ENCODE assay signal across 10 cellular contexts in the genomic region with DNA sequence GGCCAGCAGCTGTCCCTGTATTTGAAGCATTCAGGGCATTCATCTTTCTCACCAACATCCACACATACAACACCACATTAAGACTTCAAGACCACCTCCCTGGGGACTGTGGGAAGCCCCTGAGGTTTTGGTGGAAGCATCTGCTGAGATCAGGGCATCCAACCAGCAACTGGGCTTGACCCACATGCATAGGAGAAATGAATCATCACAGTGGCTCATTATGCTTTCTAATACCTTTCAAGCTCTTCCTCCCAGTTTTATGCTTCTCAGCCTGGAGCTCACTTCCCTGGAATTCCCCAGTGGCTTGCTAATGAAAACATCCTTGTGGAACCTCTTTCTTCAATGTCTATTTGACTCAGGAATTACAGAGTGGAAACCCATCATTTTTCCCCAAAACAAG. TPM values are rescaled to one million over a fixed set of nuclear protein-coding genes. Genes with fewer than 3 reads are reported as not detected.
DNase-seq lines count a peak whose midpoint lies in the region; ATAC-seq and TF ChIP-seq lines count a peak whose summit lies in the region.
"Had no signal": no experiment of that assay in that cellular context is flagged by ENCODE, and none has a peak within 500 bp of the region (broad histone marks: within the 10 kb centered on the region; RNA-seq: fewer than 3 reads in every experiment).

No MANE protein-coding gene starts in this region.

- H3K4me3 Mint-ChIP-seq in effector memory CD8-positive, alpha-beta T cell, result no peak overlapping the region
- H3K4me3 Mint-ChIP-seq: natural killer cell treated with Interleukin-12 subunit alpha and Interleukin-12 subunit beta and Interleukin-15 and Interleukin-18, amount 100 ng/mL, for 72 hours had no signal

- peaks cover 2 to 13% of the 10 kb centered on the region in 2 donors for H3K4me1 Mint-ChIP-seq in effector memory CD8-positive, alpha-beta T cell (ENCODE audit: low read depth in 2 of 2)

- no peaks in the 10 kb centered on the region for H3K36me3 Mint-ChIP-seq in effector memory CD8-positive, alpha-beta T cell (ENCODE audit: insufficient read depth)
- H3K36me3 Mint-ChIP-seq: natural killer cell treated with Interleukin-12 subunit alpha and Interleukin-12 subunit beta and Interleukin-15 and Interleukin-18, amount 100 ng/mL, for 72 hours had no signal

- ATAC-seq in GM21529 (IDR thresholded peaks at IDR 0.05; ENCODE audit: unreplicated experiment) (peak; percentile 71), esophagus mucosa (no peak), SK-N-SH treated with all-trans-retinoic acid at 6 μM for 48 hours (no peak)
- no peak for ATAC-seq in effector memory CD8-positive, alpha-beta T cell (replicated peaks)
- ATAC-seq: natural killer cell treated with Interleukin-12 subunit alpha and Interleukin-12 subunit beta and Interleukin-15 and Interleukin-18, amount 100 ng/mL, for 72 hours had no signal

- peaks cover 9 to 44% of the 10 kb centered on the region in 2 donors for H3K27me3 Mint-ChIP-seq in effector memory CD8-positive, alpha-beta T cell

- H3K9me3 Mint-ChIP-seq in effector memory CD8-positive, alpha-beta T cell, result peaks cover 0 to 11% of the 10 kb centered on the region in 2 donors
- H3K9me3 Mint-ChIP-seq: natural killer cell treated with Interleukin-12 subunit alpha and Interleukin-12 subunit beta and Interleukin-15 and Interleukin-18, amount 100 ng/mL, for 72 hours had no signal

- H3K4me3 ChIP-seq in foreskin fibroblast (ENCODE audit: low read depth in 1 of 2, low read length in 2 of 2), result no peak overlapping the region

- no peak for TF ChIP-seq CTCF in foreskin fibroblast (IDR thresholded peaks at IDR 0.05; ENCODE audit: low read depth, low read length)

- H3K27ac Mint-ChIP-seq in effector memory CD8-positive, alpha-beta T cell, result no peak overlapping the region
- H3K27ac Mint-ChIP-seq: natural killer cell treated with Interleukin-12 subunit alpha and Interleukin-12 subunit beta and Interleukin-15 and Interleukin-18, amount 100 ng/mL, for 72 hours had no signal

- DNase-seq in EH (ENCODE audit: low read depth) (peak; percentile 6), HS-5 (ENCODE audit: low read depth) (peak; percentile 30), fibroblast of gingiva (ENCODE audit: low read depth) (peak; percentile 41), foreskin fibroblast (no peak)
- DNase-seq in effector memory CD8-positive, alpha-beta T cell, result no peak
- DNase-seq: Kasumi-1 had no signal

TF ChIP-seq in SK-N-SH treated with all-trans-retinoic acid at 6 μM for 48 hours, 23 proteins besides CTCF, POLR2A, EP300 and RAD21:
- TF ChIP-seq, protein P1, sequence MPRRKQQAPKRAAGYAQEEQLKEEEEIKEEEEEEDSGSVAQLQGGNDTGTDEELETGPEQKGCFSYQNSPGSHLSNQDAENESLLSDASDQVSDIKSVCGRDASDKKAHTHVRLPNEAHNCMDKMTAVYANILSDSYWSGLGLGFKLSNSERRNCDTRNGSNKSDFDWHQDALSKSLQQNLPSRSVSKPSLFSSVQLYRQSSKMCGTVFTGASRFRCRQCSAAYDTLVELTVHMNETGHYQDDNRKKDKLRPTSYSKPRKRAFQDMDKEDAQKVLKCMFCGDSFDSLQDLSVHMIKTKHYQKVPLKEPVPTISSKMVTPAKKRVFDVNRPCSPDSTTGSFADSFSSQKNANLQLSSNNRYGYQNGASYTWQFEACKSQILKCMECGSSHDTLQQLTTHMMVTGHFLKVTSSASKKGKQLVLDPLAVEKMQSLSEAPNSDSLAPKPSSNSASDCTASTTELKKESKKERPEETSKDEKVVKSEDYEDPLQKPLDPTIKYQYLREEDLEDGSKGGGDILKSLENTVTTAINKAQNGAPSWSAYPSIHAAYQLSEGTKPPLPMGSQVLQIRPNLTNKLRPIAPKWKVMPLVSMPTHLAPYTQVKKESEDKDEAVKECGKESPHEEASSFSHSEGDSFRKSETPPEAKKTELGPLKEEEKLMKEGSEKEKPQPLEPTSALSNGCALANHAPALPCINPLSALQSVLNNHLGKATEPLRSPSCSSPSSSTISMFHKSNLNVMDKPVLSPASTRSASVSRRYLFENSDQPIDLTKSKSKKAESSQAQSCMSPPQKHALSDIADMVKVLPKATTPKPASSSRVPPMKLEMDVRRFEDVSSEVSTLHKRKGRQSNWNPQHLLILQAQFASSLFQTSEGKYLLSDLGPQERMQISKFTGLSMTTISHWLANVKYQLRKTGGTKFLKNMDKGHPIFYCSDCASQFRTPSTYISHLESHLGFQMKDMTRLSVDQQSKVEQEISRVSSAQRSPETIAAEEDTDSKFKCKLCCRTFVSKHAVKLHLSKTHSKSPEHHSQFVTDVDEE (CRISPR knock-in tag; IDR thresholded peaks at IDR 0.05), result no peak
- TF ChIP-seq PATZ1 (CRISPR knock-in tag; IDR thresholded peaks at IDR 0.05; ENCODE audit: borderline replicate concordance) (no peak), POU6F1 (CRISPR knock-in tag; IDR thresholded peaks at IDR 0.05; ENCODE audit: borderline replicate concordance, low read depth) (no peak), ZFP3 (CRISPR knock-in tag; IDR thresholded peaks at IDR 0.05) (no peak), ZC3H10 (CRISPR knock-in tag; IDR thresholded peaks at IDR 0.05) (no peak), ZNF70 (CRISPR knock-in tag; IDR thresholded peaks at IDR 0.05) (no peak), ARNTL (CRISPR knock-in tag; IDR thresholded peaks at IDR 0.05; ENCODE audit: borderline replicate concordance, low read depth) (no peak), PPARA (CRISPR knock-in tag; IDR thresholded peaks at IDR 0.05; ENCODE audit: borderline replicate concordance) (no peak), CREB5 (CRISPR knock-in tag; IDR thresholded peaks at IDR 0.05; ENCODE audit: low read depth) (no peak), ZFP30 (CRISPR knock-in tag; IDR thresholded peaks at IDR 0.05) (no peak), CSDC2 (CRISPR knock-in tag; IDR thresholded peaks at IDR 0.05) (no peak), RARB (CRISPR knock-in tag; IDR thresholded peaks at IDR 0.05) (no peak), SNAI2 (CRISPR knock-in tag; IDR thresholded peaks at IDR 0.05) (no peak), BACH2 (CRISPR knock-in tag; IDR thresholded peaks at IDR 0.05; ENCODE audit: borderline replicate concordance) (no peak), ZNF8 (CRISPR knock-in tag; IDR thresholded peaks at IDR 0.05) (no peak)

RNA-seq across cellular contexts. Expression of gene CMKLR1, which starts 21.4 kb away (rescaled TPM):
- 0.56 TPM for total RNA-seq in esophagus mucosa

Comparison
In these comparisons a context has a peak if more than half of its experiments do, and no peak if none do; other contexts are left out.
1. DNase-seq: peak in EH (single experiment), HS-5 (single experiment) and fibroblast of gingiva (single experiment); none in effector memory CD8-positive, alpha-beta T cell (0 of 3) and foreskin fibroblast (0 of 2).